In the genomic region with DNA sequence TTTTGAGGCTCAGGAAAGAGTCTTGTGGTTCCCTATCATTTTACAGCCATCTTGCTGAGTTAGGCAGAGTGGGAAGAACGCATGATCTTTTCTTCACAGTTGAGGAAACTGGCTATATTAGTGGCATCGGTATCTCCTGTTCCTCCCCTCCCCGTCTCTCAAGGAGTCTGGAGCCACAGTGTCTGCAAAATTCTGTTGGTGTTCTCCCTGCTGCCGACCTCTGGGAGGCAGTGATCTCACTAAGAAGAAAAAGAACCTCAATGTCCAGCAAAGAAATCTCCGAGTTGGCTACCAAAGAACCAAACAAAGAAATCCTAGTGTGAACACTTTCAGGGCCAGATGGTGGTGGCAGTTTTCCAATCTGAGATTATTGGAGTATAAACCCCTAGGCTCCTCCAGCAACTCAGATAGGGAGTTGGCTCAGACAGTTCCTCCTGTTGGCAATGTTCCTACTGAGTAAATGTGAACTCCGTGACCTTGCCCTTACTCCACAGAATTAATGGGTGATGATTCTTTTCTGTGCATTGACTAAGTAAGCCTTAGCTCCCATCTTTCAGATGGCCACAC, we compare ENCODE assay signal across 22 cellular contexts. TPM values are rescaled to one million over a fixed set of nuclear protein-coding genes. Genes with fewer than 3 reads are reported as not detected.
"Had no signal": no experiment of that assay in that cellular context is flagged by ENCODE, and none has a peak within 500 bp of the region (broad histone marks: within the 10 kb centered on the region; RNA-seq: fewer than 3 reads in every experiment).

No MANE protein-coding gene starts in this region.

- H3K4me1 Mint-ChIP-seq: activated naive CD8-positive, alpha-beta T cell treated with anti-CD3 and anti-CD28 coated beads for 36 hours; nephron had no signal

- H3K9me3 Mint-ChIP-seq: activated CD8-positive, alpha-beta T cell treated with anti-CD3 and anti-CD28 coated beads for 36 hours; activated naive CD8-positive, alpha-beta T cell treated with anti-CD3 and anti-CD28 coated beads for 36 hours; activated T-cell treated with anti-CD3 and anti-CD28 coated beads, Interleukin-2, amount 50 U/mL, for 72 hours had no signal

- H3K9me3 ChIP-seq: left lung, prostate gland, upper lobe of right lung had no signal

- H3K36me3 Mint-ChIP-seq: activated naive CD8-positive, alpha-beta T cell treated with anti-CD3 and anti-CD28 coated beads for 36 hours had no signal

- H3K27me3 ChIP-seq: upper lobe of right lung had no signal

- H3K27me3 Mint-ChIP-seq: activated CD8-positive, alpha-beta T cell treated with anti-CD3 and anti-CD28 coated beads for 36 hours had no signal

- H3K4me1 ChIP-seq: left lung, prostate gland, upper lobe of right lung had no signal

- H3K4me3 ChIP-seq: dorsolateral prefrontal cortex, left lung, prostate gland, upper lobe of right lung had no signal

- H3K4me3 Mint-ChIP-seq: activated CD8-positive, alpha-beta T cell treated with anti-CD3 and anti-CD28 coated beads for 36 hours; activated naive CD8-positive, alpha-beta T cell treated with anti-CD3 and anti-CD28 coated beads for 36 hours; activated T-cell treated with anti-CD3 and anti-CD28 coated beads, Interleukin-2, amount 50 U/mL, for 72 hours; nephron had no signal

- H3K27ac ChIP-seq: dorsolateral prefrontal cortex, left lung, prostate gland, upper lobe of right lung had no signal

- H3K27ac Mint-ChIP-seq: activated CD8-positive, alpha-beta T cell treated with anti-CD3 and anti-CD28 coated beads for 36 hours; activated naive CD8-positive, alpha-beta T cell treated with anti-CD3 and anti-CD28 coated beads for 36 hours; activated T-cell treated with anti-CD3 and anti-CD28 coated beads, Interleukin-2, amount 50 U/mL, for 72 hours; nephron had no signal

- DNase-seq: activated CD4-positive, alpha-beta T cell treated with anti-CD3 and anti-CD28 coated beads for 4 hours; activated CD8-positive, alpha-beta memory T cell treated with anti-CD3 and anti-CD28 coated beads, Interleukin-2, amount 50 U/mL, for 4 hours; activated CD8-positive, alpha-beta T cell treated with anti-CD3 and anti-CD28 coated beads for 36 hours; activated gamma-delta T cell treated with Interleukin-2 at 50 U/mL for 16 hours; activated naive CD8-positive, alpha-beta T cell treated with anti-CD3 and anti-CD28 coated beads for 36 hours; activated T-cell treated with anti-CD3 and anti-CD28 coated beads, Interleukin-2, amount 50 U/mL, for 72 hours; anterior cingulate cortex; dorsolateral prefrontal cortex; foreskin melanocyte; head of caudate nucleus; left lung; mesenchymal stem cell; stimulated activated CD4-positive, alpha-beta T cell treated with anti-CD3 and anti-CD28 coated beads, Interleukin-2, amount 100 ng/mL, for 24 hours; stimulated activated naive CD8-positive, alpha-beta T cell treated with anti-CD3 and anti-CD28 coated beads, Interleukin-15, Interleukin-2, amounts not matched to agents 100 U/mL and 50 U/mL, for 24 hours; upper lobe of right lung had no signal

- H3K36me3 ChIP-seq: left lung, prostate gland, upper lobe of right lung had no signal

- ATAC-seq: activated CD8-positive, alpha-beta T cell treated with anti-CD3 and anti-CD28 coated beads for 36 hours; activated T-cell treated with anti-CD3 and anti-CD28 coated beads, Interleukin-2, amount 50 U/mL, for 72 hours; esophagus mucosa; left lung; sciatic nerve; stimulated activated naive CD8-positive, alpha-beta T cell treated with anti-CD3 and anti-CD28 coated beads, Interleukin-15, Interleukin-2, amounts not matched to agents 100 U/mL and 50 U/mL, for 24 hours; upper lobe of right lung had no signal

RNA-seq across cellular contexts. Expression of a gene that starts 41.2 kb away (rescaled TPM):
- total RNA-seq: activated CD8-positive, alpha-beta T cell treated with anti-CD3 and anti-CD28 coated beads for 36 hours; activated naive CD8-positive, alpha-beta T cell treated with anti-CD3 and anti-CD28 coated beads for 36 hours; activated T-cell treated with anti-CD3 and anti-CD28 coated beads, Interleukin-2, amount 50 U/mL, for 72 hours; bronchial epithelial cell; dorsolateral prefrontal cortex; esophagus mucosa; left lung; omental fat pad; prostate gland; sciatic nerve; temporal lobe; upper lobe of right lung had no signal
